ENCODE assay signal across 22 cellular contexts in genomic region chr20:61909821-61910220, GRCh38.
DNase-seq lines count a peak whose midpoint lies in the region; ATAC-seq and TF ChIP-seq lines count a peak whose summit lies in the region.
"Had no signal": no experiment of that assay in that cellular context is flagged by ENCODE, and none has a peak within 500 bp of the region (broad histone marks: within the 10 kb centered on the region; RNA-seq: fewer than 3 reads in every experiment).

No MANE protein-coding gene starts in this region.

- H4K8ac ChIP-seq in trophoblast cell (ENCODE audit: low read depth, low read length): no peak overlapping the region

- no peak overlapping the region for H2BK120ac ChIP-seq in trophoblast cell (ENCODE audit: insufficient read depth, low read length, poor library complexity)

- H3K9me3 ChIP-seq in right atrium auricular region: no peaks in the 10 kb centered on the region
- peaks cover 4% of the 10 kb centered on the region for H3K9me3 ChIP-seq in trophoblast cell (ENCODE audit: insufficient read depth, low read depth, low read length)
- H3K9me3 ChIP-seq: BE2C had no signal

- H3K23ac ChIP-seq in trophoblast cell (ENCODE audit: low read length): no peak overlapping the region

- no peak overlapping the region for H3K14ac ChIP-seq in trophoblast cell (ENCODE audit: low read length)

- H3K4me2 ChIP-seq in trophoblast cell (ENCODE audit: low read length): no peak overlapping the region
- H3K4me2 ChIP-seq: A549, GM23338 had no signal

- H4K12ac ChIP-seq in trophoblast cell (ENCODE audit: low read depth, low read length): no peak overlapping the region

- no peak overlapping the region for H4K91ac ChIP-seq in trophoblast cell (ENCODE audit: low read depth, low read length)

- no peak overlapping the region for H2BK12ac ChIP-seq in trophoblast cell (ENCODE audit: low read length)

- WGBS in trophoblast cell (ENCODE audit: extremely low coverage, insufficient coverage, insufficient read length): no CpG with 5 or more reads among the region's 14 CpGs

- H3K36me3 ChIP-seq in right atrium auricular region: no peaks in the 10 kb centered on the region
- no peaks in the 10 kb centered on the region for H3K36me3 ChIP-seq in trophoblast cell (ENCODE audit: control insufficient read depth in 1 of 2, insufficient read depth in 2 of 2, low read length in 2 of 2)
- H3K36me3 ChIP-seq: BE2C had no signal

- no peak overlapping the region for H2BK5ac ChIP-seq in trophoblast cell (ENCODE audit: low read depth, low read length, poor library complexity)

- no peaks in the 10 kb centered on the region for H3K79me1 ChIP-seq in trophoblast cell (ENCODE audit: low read length)

- no peak overlapping the region for H3K18ac ChIP-seq in trophoblast cell (ENCODE audit: low read length)

- H3K4me3 ChIP-seq in right atrium auricular region: no peak overlapping the region
- H3K4me3 ChIP-seq in trophoblast cell (ENCODE audit: low read depth, low read length): peak overlapping the region; percentile 46
- H3K4me3 ChIP-seq: A549; BLaER1 treated with 17β-estradiol and CSF1 and Interleukin-3, amounts not matched to agents 10 nM and 100 nM; GM12878; GM23338 had no signal

- ATAC-seq in Right ventricle myocardium superior (ENCODE audit: poor library complexity) (no peak), esophagus mucosa (peak; percentile 39), GM21619 (IDR thresholded peaks at IDR 0.05; ENCODE audit: unreplicated experiment) (no peak)
- ATAC-seq: A549, GM12878, GM23338, HCT116 had no signal

- no peak overlapping the region for H2AFZ ChIP-seq in trophoblast cell (ENCODE audit: insufficient read depth, low read length, poor library complexity)
- H2AFZ ChIP-seq: GM23338 had no signal

- H2AK5ac ChIP-seq in trophoblast cell (ENCODE audit: low read length): no peak overlapping the region

- H3K27me3 ChIP-seq in right atrium auricular region: no peaks in the 10 kb centered on the region
- H3K27me3 ChIP-seq in trophoblast cell (ENCODE audit: insufficient read depth, low read length): no peaks in the 10 kb centered on the region
- H3K27me3 ChIP-seq: BE2C had no signal

- intact Hi-C loops in Right ventricle myocardium superior (cut with DNase I): no loop called here

- H3K79me2 ChIP-seq in trophoblast cell (ENCODE audit: control insufficient read depth, insufficient read depth, low read length, poor library complexity): no peaks in the 10 kb centered on the region

- TF ChIP-seq CTCF in right atrium auricular region (IDR thresholded peaks at IDR 0.05): no peak

- H3K4ac ChIP-seq in trophoblast cell (ENCODE audit: low read depth, low read length): no peak overlapping the region

- H3K4me1 ChIP-seq in right atrium auricular region: no peaks in the 10 kb centered on the region
- no peaks in the 10 kb centered on the region for H3K4me1 ChIP-seq in trophoblast cell (ENCODE audit: control insufficient read depth in 1 of 2, insufficient read depth in 2 of 2, low read length in 2 of 2)
- H3K4me1 ChIP-seq: A549, BE2C had no signal

- no peak overlapping the region for H3K27ac ChIP-seq in right atrium auricular region
- H3K27ac ChIP-seq in trophoblast cell (ENCODE audit: low read depth, low read length): no peak overlapping the region
- H3K27ac ChIP-seq: A549; BLaER1 treated with 17β-estradiol and CSF1 and Interleukin-3, amounts not matched to agents 10 nM and 100 nM had no signal

- H3K9ac ChIP-seq in trophoblast cell (ENCODE audit: low read length): no peak overlapping the region
- H3K9ac ChIP-seq: BLaER1 treated with 17β-estradiol and CSF1 and Interleukin-3, amounts not matched to agents 10 nM and 100 nM had no signal

- DNase-seq in Right ventricle myocardium superior (peak; percentile 2), right atrium auricular region (ENCODE audit: low spot score) (no peak), trophoblast cell (no peak), islet precursor cell (no peak)
- DNase-seq: 8988T; ACHN; AML-193; BE2C; CD4-positive, alpha-beta T cell; CD8-positive, alpha-beta memory T cell; DMS 273 treated with DMSO at 0.1 percent for 48 hours; DMS79; EL; GDM1; H9 had no signal
